ENCODE assay signal across 8 cellular contexts in genomic region chr11:99015634-99016454, GRCh38. TPM values are rescaled to one million over a fixed set of nuclear protein-coding genes. Genes with fewer than 3 reads are reported as not detected.
DNase-seq lines count a peak whose midpoint lies in the region; ATAC-seq and TF ChIP-seq lines count a peak whose summit lies in the region.

No MANE protein-coding gene starts in this region.

- H3K27ac ChIP-seq in psoas muscle: no peak overlapping the region

- intact Hi-C loops in psoas muscle (cut with DNase I): no loop called here

- no peak overlapping the region for H3K4me3 ChIP-seq in psoas muscle

- peak; percentile 80 for DNase-seq in DMS53 treated with DMSO at 0.1 percent for 48 hours (lab: John Stamatoyannopoulos, UW; ENCODE audit: unreplicated experiment)
- DNase-seq in KBM-7: peak; percentile 67
- peak; percentile 29 to 55 for DNase-seq in SHP77 (lab: John Stamatoyannopoulos, UW)
- peak; percentile 56 for DNase-seq in fibroblast of peridontal ligament (ENCODE audit: extremely low read depth)
- no peak for DNase-seq in psoas muscle
- no peak for DNase-seq in amniotic stem cell (lab: John Stamatoyannopoulos, UW)
- no peak for DNase-seq in activated CD4-positive, alpha-beta T cell treated with anti-CD3 and anti-CD28 coated beads, Interleukin-2, amount 50 U/mL, for 4 hours

- H3K4me1 ChIP-seq in psoas muscle: no peaks in the 10 kb centered on the region

- H3K9me3 ChIP-seq in psoas muscle: no peaks in the 10 kb centered on the region

- H3K36me3 ChIP-seq in psoas muscle (ENCODE audit: insufficient read depth in 1 of 2, low read depth in 1 of 2): no peaks in the 10 kb centered on the region

- in situ Hi-C loops in KBM-7 (cut with MboI; ENCODE audit: low pct_unique_long_range_greater_than_20kb, low sequenced_read_pairs): no loop called here

- 20 to 24% (median 23%) methylated on average over 3 of the region's 3 CpGs for WGBS in psoas muscle, 3 donors

- ATAC-seq in GM19463 (IDR thresholded peaks at IDR 0.05; ENCODE audit: unreplicated experiment): peak; percentile 40
- no peak for ATAC-seq in psoas muscle

- H3K27me3 ChIP-seq in psoas muscle (ENCODE audit: insufficient read depth in 3 of 3, low read length in 2 of 3): peaks cover 0 to 28% (median 2%) of the 10 kb centered on the region in 3 donors

- TF ChIP-seq CTCF in psoas muscle (IDR thresholded peaks at IDR 0.05): peak; percentile 83

RNA-seq across cellular contexts. Expression of gene CNTN5, which starts 4.9 kb away (rescaled TPM):
- under 1 TPM in 1 of 4 donors, not detected in 3; 0.46 TPM for total RNA-seq in psoas muscle
- under 1 TPM in 1 of 3 donors, not detected in 2; under 0.01 TPM for polyA plus RNA-seq in psoas muscle

Comparison
In these comparisons a context has a peak if more than half of its experiments do, and no peak if none do; other contexts are left out.
1. DNase-seq: peak in DMS53 treated with DMSO at 0.1 percent for 48 hours (single experiment), KBM-7 (single experiment), SHP77 (2 of 2) and fibroblast of peridontal ligament (single experiment); none in psoas muscle (0 of 2), amniotic stem cell (single experiment) and activated CD4-positive, alpha-beta T cell treated with anti-CD3 and anti-CD28 coated beads, Interleukin-2, amount 50 U/mL, for 4 hours (0 of 2).